9 cellular contexts compared by ENCODE assay signal in genomic region chr17:40480501-40481003, GRCh38. TPM values are rescaled to one million over a fixed set of nuclear protein-coding genes. Genes with fewer than 3 reads are reported as not detected.
DNase-seq lines count a peak whose midpoint lies in the region; ATAC-seq, FAIRE-seq and TF ChIP-seq lines count a peak whose summit lies in the region.
"Had no signal": no experiment of that assay in that cellular context is flagged by ENCODE, and none has a peak within 500 bp of the region (broad histone marks: within the 10 kb centered on the region; RNA-seq: fewer than 3 reads in every experiment).

No MANE protein-coding gene starts in this region.

- no peaks in the 10 kb centered on the region for H4K20me1 ChIP-seq in GM12878 (ENCODE audit: control insufficient read depth, insufficient read depth)

- in situ Hi-C loops in GM13976 (cut with MboI; ENCODE audit: low sequenced_read_pairs, unreplicated experiment): no loop called here
- in situ Hi-C loops in GM12878 (cut with MboI): no loop called here

- peak in 1 of 2 experiments; percentile 65; a peak in 1 of 4 replicates for TF ChIP-seq EP300 in GM12878 (IDR thresholded peaks at IDR 0.05; ENCODE audit: borderline replicate concordance in 1 of 2, control insufficient read depth in 1 of 2, low read depth in 2 of 2, low read length in 2 of 2)

- H3K27me3 ChIP-seq in GM12878 (replicated peaks in 1 of 2; ENCODE audit: control insufficient read depth in 2 of 2, insufficient read depth in 2 of 2, low read length in 1 of 2) (no peaks in the 10 kb centered on the region), spleen (replicated peaks in 1 of 7) (no peaks in the 10 kb centered on the region), aorta (ENCODE audit: control insufficient read depth in 1 of 2, insufficient read depth in 2 of 2, low read length in 1 of 2) (no peaks in the 10 kb centered on the region)

- SMC1A ChIA-PET in GM12878 (lab: Charles Lee; ENCODE audit: uncharacterized antibody, unreplicated experiment): interaction anchor here (0.7 to 7.6 kb wide), 7 partner anchors 15 to 68 kb away, joined by 3 to 108 read pairs (median 4); partner anchors contain the start of gene IGFBP4

- no peak for FAIRE-seq in GM12878 (lab: Jason Lieb, UNC)

- no TSS peak for BruUV-seq in GM12878 (replicated peaks; lab: Mats Ljungman, UMichigan)

- no peak overlapping the region for H3K4me3 ChIP-seq in GM12878
- H3K4me3 ChIP-seq in spleen: peak overlapping the region in 1 of 8 donors; percentile 27
- no peak overlapping the region for H3K4me3 ChIP-seq in aorta (ENCODE audit: low read length in 2 of 2)

- peak; percentile 72 for DNase-seq in GM13976 (ENCODE audit: low spot score)
- peak; percentile 66 for DNase-seq in T-helper 9 cell
- DNase-seq in GM12878 (ENCODE audit: low read depth, low spot score): peak; percentile 8
- DNase-seq in spleen: peak; percentile 91
- DNase-seq in T1000 (lab: John Stamatoyannopoulos, UW): no peak
- DNase-seq in aorta: no peak

- POLR2A ChIA-PET in GM12878 (lab: Charles Lee): interaction anchor here (0.6 to 1.2 kb wide), 3 partner anchors 51 to 63 kb away, joined by 3 to 4 read pairs (median 3); partner anchors contain the start of gene TOP2A

- WGBS in GM12878 (ENCODE audit: insufficient coverage, insufficient replicate concordance, low lambda C conversion rate, missing lambda C conversion rate): 13% methylated on average over 12 of the region's 12 CpGs
- WGBS in spleen, 5 donors: 10 to 15% (median 13%) methylated on average over 7 to 12 of the region's 12 CpGs
- WGBS in aorta, 2 donors: 80% methylated on average over 12 of the region's 12 CpGs

- H3K36me3 ChIP-seq in GM12878 (ENCODE audit: control insufficient read depth in 2 of 2, insufficient read depth in 2 of 2, low read length in 1 of 2) (no peaks in the 10 kb centered on the region), spleen (no peaks in the 10 kb centered on the region), aorta (ENCODE audit: control insufficient read depth in 1 of 2, insufficient read depth in 2 of 2, low read length in 1 of 2) (no peaks in the 10 kb centered on the region)

- H3K27ac ChIP-seq in GM12878 (ENCODE audit: control insufficient read depth, insufficient read depth): no peak overlapping the region
- peak overlapping the region in 6 of 8 donors; percentile 40 to 82 (median 67) for H3K27ac ChIP-seq in spleen
- H3K27ac ChIP-seq in aorta (ENCODE audit: low read depth in 1 of 2, low read length in 2 of 2): no peak overlapping the region

- TF ChIP-seq RAD21 in GM12878 (IDR thresholded peaks at IDR 0.05; ENCODE audit: insufficient read depth, low read depth, low read length): no peak

- no peak overlapping the region for H3K9ac ChIP-seq in GM12878 (ENCODE audit: control insufficient read depth, insufficient read depth, low read length)

- TF ChIP-seq CTCF in GM13976 (IDR thresholded peaks at IDR 0.05; ENCODE audit: borderline replicate concordance, control extremely low read depth, extremely low read depth, insufficient read depth, missing control alignments): no peak
- no peak for TF ChIP-seq CTCF in GM12878 (IDR thresholded peaks at IDR 0.05 in 2 of 3, conservative IDR thresholded peaks at IDR 0.05 in 1 of 3; ENCODE audit: control insufficient read depth in 2 of 3, extremely low read depth in 1 of 3, insufficient read depth in 1 of 3, low read depth in 3 of 3, low read length in 3 of 3)
- peak in 1 of 11 experiments; percentile 3 for TF ChIP-seq CTCF in spleen (IDR thresholded peaks at IDR 0.05 in 8 of 11, conservative IDR thresholded peaks at IDR 0.05 in 3 of 11)

- ATAC-seq in GM12878 (peak; percentile 81), GM21423 (IDR thresholded peaks at IDR 0.05; ENCODE audit: unreplicated experiment) (no peak), GM21786 (IDR thresholded peaks at IDR 0.05; ENCODE audit: unreplicated experiment) (no peak), aorta (ENCODE audit: low FRiP score) (no peak)

- H2AFZ ChIP-seq in GM12878 (ENCODE audit: control insufficient read depth, low read depth, low read length): peak overlapping the region; percentile 58; the same call in 1 of the 2 replicates

- intact Hi-C loops in GM12878 (cut with micrococcal nuclease; ENCODE audit: unreplicated experiment) (loop anchor here (1.0 kb wide), 1 partner anchor 51 kb away; no protein-coding TSS in a partner anchor), spleen (cut with DNase I; ENCODE audit: low total_unique reads) (no loop called here), aorta (cut with DNase I) (no loop called here)

- H3K4me2 ChIP-seq in GM12878 (ENCODE audit: control insufficient read depth, insufficient read depth): peak overlapping the region; percentile 59

- TF ChIP-seq POLR2A in GM12878 (IDR thresholded peaks at IDR 0.05; ENCODE audit: low read depth, low read length) (no peak), spleen (IDR thresholded peaks at IDR 0.05) (no peak)

- H3K79me2 ChIP-seq in GM12878 (ENCODE audit: control insufficient read depth, insufficient read depth, low read length): no peaks in the 10 kb centered on the region

- peaks cover 15% of the 10 kb centered on the region for H3K4me1 ChIP-seq in GM12878 (ENCODE audit: control insufficient read depth, insufficient read depth, low read length)
- H3K4me1 ChIP-seq in spleen: peaks cover 20 to 59% (median 31%) of the 10 kb centered on the region in 6 donors
- no peaks in the 10 kb centered on the region for H3K4me1 ChIP-seq in aorta (ENCODE audit: control insufficient read depth in 1 of 2, insufficient read depth in 2 of 2, low read length in 2 of 2)

- RAD21 ChIA-PET in GM12878 (lab: Charles Lee; ENCODE audit: unreplicated experiment): interaction anchor here (0.6 to 6.8 kb wide), 7 partner anchors 36 to 1680 kb away, joined by 3 to 131 read pairs (median 5); partner anchors contain the start of genes IGFBP4 and TOP2A

- H3K9me3 ChIP-seq in GM12878 (replicated peaks; ENCODE audit: control insufficient read depth, insufficient read depth, low read length): no peaks in the 10 kb centered on the region; the same call in 2 of the 3 replicates
- H3K9me3 ChIP-seq in spleen: no peaks in the 10 kb centered on the region
- no peaks in the 10 kb centered on the region for H3K9me3 ChIP-seq in aorta (ENCODE audit: control insufficient read depth, low read length)

- CTCF ChIA-PET in GM12878 (lab: Yijun Ruan, JAX): interaction anchor here (0.8 to 3.5 kb wide), 5 partner anchors 13 to 52 kb away, joined by 3 to 13 read pairs (median 5); no protein-coding TSS in a partner anchor

TF ChIP-seq in GM12878, 131 proteins besides CTCF, POLR2A, EP300 and RAD21 (continues in another document):
- no peak for TF ChIP-seq E2F4 (IDR thresholded peaks at IDR 0.05; ENCODE audit: low read depth, low read length)
- peak; percentile 32 to 83; a peak in 2 of 4 replicates for TF ChIP-seq BHLHE40 (IDR thresholded peaks at IDR 0.05; ENCODE audit: borderline replicate concordance in 1 of 2, low read depth in 2 of 2, low read length in 1 of 2)
- no peak for TF ChIP-seq ZNF24 (IDR thresholded peaks at IDR 0.05)

RNA-seq across cellular contexts. Expression of gene TNS4, which starts 20.9 kb away (rescaled TPM):
- total RNA-seq in GM12878 (2013; cell fraction: nucleolus; rRNA removed): 1.9 and 3.5 TPM in 2 replicates
- 0.16 and 0.34 TPM in 2 replicates for total RNA-seq in GM12878 (2014; rRNA removed)
- 0.31 and 0.46 TPM in 2 replicates for total RNA-seq in GM12878 (2014; rRNA removed; fragmentation: Illumina TruSeq; extraction: Trizol)
- 0.90 and 1.0 TPM in 2 replicates for total RNA-seq in GM12878 (2021)
- not detected for polyA plus RNA-seq in GM12878 (2011; ENCODE audit: low read depth)
- 0.35 and 0.69 TPM in 2 replicates for polyA plus RNA-seq in GM12878 (2011; rRNA removed)
- polyA plus RNA-seq in GM12878 (2011; cell fraction: cytosol; rRNA removed): 0.79 TPM in 2 replicates
- 0.39 and 0.61 TPM in 2 replicates for polyA plus RNA-seq in GM12878 (2011; cell fraction: nucleus; rRNA removed)
- polyA plus RNA-seq in GM12878 (2012): 0.13 TPM in 1 of 2 replicates, not detected in the other
- 0.49 and 0.85 TPM in 2 replicates for polyA plus RNA-seq in GM12878 (2014; fragmentation: Illumina TruSeq; extraction: Trizol)
- polyA plus RNA-seq in GM12878 (2014; fragmentation: Nextera tagmentation; extraction: Ambion mirVana): not detected
- polyA plus RNA-seq in GM12878 (2014; rRNA removed): 0.67 and 1.2 TPM in 2 replicates
- under 1 TPM; 0.10 to 0.79 TPM for polyA plus RNA-seq in GM12878 (2016; fragmentation: Nextera tagmentation; extraction: Ambion mirVana)
- 1.5 and 4.2 TPM in 2 replicates for polyA minus RNA-seq in GM12878 (2011; rRNA and poly(A)+ RNA removed)
- polyA minus RNA-seq in GM12878 (2011; cell fraction: cytosol; rRNA and poly(A)+ RNA removed): 0.21 and 1.3 TPM in 2 replicates
- polyA minus RNA-seq in GM12878 (2011; cell fraction: nucleus; rRNA and poly(A)+ RNA removed): 1.2 and 2.5 TPM in 2 replicates
- 1 to 10 TPM in 1 of 7 donors, under 1 TPM in 5, not detected in 1; 0.14 to 1.3 (median 0.41) TPM for total RNA-seq in spleen
- under 1 TPM; 0.15 to 0.45 (median 0.21) TPM for polyA plus RNA-seq in spleen
- under 1 TPM in 1 of 2 donors, not detected in 1; 0.39 TPM for total RNA-seq in aorta
- under 1 TPM in 1 of 2 donors, not detected in 1; 0.05 TPM for polyA plus RNA-seq in aorta
- total RNA-seq: kidney epithelial cell had no signal

RNA-seq across cellular contexts. Expression of gene IGFBP4, which starts 37.3 kb away (rescaled TPM):
- total RNA-seq in GM12878 (2013; cell fraction: nucleolus; rRNA removed): 12.1 and 14.2 TPM in 2 replicates
- total RNA-seq in GM12878 (2014; rRNA removed) (3.6 and 4.3 TPM in 2 replicates), GM12878 (2014; rRNA removed; fragmentation: Illumina TruSeq; extraction: Trizol) (4.2 and 4.7 TPM in 2 replicates), GM12878 (2021) (22.3 and 23.3 TPM in 2 replicates), spleen (100 to 1,000 TPM; 287 to 537 (median 336) TPM), aorta (1,000 to 10,000 TPM in 1 of 2 donors, 100 to 1,000 TPM in 1; 799 to 1,001 TPM)
- 3.6 TPM for polyA plus RNA-seq in GM12878 (2011; ENCODE audit: low read depth)
- polyA plus RNA-seq in GM12878 (2011; rRNA removed) (10.3 and 14.5 TPM in 2 replicates), GM12878 (2014; fragmentation: Illumina TruSeq; extraction: Trizol) (8.3 and 8.7 TPM in 2 replicates), GM12878 (2014; fragmentation: Nextera tagmentation; extraction: Ambion mirVana) (1 to 10 TPM; 2.4 to 5.0 TPM), GM12878 (2014; rRNA removed) (10.2 and 11.5 TPM in 2 replicates), GM12878 (2016; fragmentation: Nextera tagmentation; extraction: Ambion mirVana) (10 to 100 TPM in 1 of 2 experiments, 1 to 10 TPM in 1; 3.0 to 19.6 TPM), spleen (100 to 1,000 TPM in 2 of 3 donors, 10 to 100 TPM in 1; 49.3 to 131 (median 107) TPM), aorta (100 to 1,000 TPM in 1 of 2 donors, 10 to 100 TPM in 1; 99.2 to 457 TPM)
- polyA plus RNA-seq in GM12878 (2011; cell fraction: cytosol; rRNA removed): 15.3 and 20.0 TPM in 2 replicates
- 7.7 and 11.8 TPM in 2 replicates for polyA plus RNA-seq in GM12878 (2011; cell fraction: nucleus; rRNA removed)
- 5.5 and 9.6 TPM in 2 replicates for polyA plus RNA-seq in GM12878 (2012)
- 14.2 and 20.5 TPM in 2 replicates for polyA minus RNA-seq in GM12878 (2011; rRNA and poly(A)+ RNA removed)
- polyA minus RNA-seq in GM12878 (2011; cell fraction: cytosol; rRNA and poly(A)+ RNA removed): 5.6 and 8.8 TPM in 2 replicates
- 2.9 and 4.5 TPM in 2 replicates for polyA minus RNA-seq in GM12878 (2011; cell fraction: nucleus; rRNA and poly(A)+ RNA removed)

Comparison
In these comparisons a context has a peak if more than half of its experiments do, and no peak if none do; other contexts are left out.
1. DNase-seq: peak in GM13976 (single experiment), T-helper 9 cell (single experiment), GM12878 (single experiment) and spleen (single experiment); none in T1000 (single experiment) and aorta (0 of 2).
2. H3K27ac ChIP-seq: peak in spleen (6 of 8); none in GM12878 (single experiment) and aorta (0 of 2).
3. RNA of gene IGFBP4, which starts 37.3 kb away (total RNA-seq): 799 to 1,001 TPM in aorta and 287 to 537 TPM in spleen; 3.6 to 23.3 TPM in GM12878; every median in the first group is over 10 times any median in the second.